37 cellular contexts compared by ENCODE assay signal in genomic region chr15:75217012-75217411, GRCh38. TPM values are rescaled to one million over a fixed set of nuclear protein-coding genes. Genes with fewer than 3 reads are reported as not detected.
"Had no signal": no experiment of that assay in that cellular context is flagged by ENCODE, and none has a peak within 500 bp of the region (broad histone marks: within the 10 kb centered on the region; RNA-seq: fewer than 3 reads in every experiment).

No MANE protein-coding gene starts in this region.

- DNase-seq: activated B cell treated with CpG ODN at 0.5 μM for 24 hours; activated CD4-positive, alpha-beta memory T cell treated with anti-CD3 and anti-CD28 coated beads, Interleukin-2, amount 10 ng/mL, durations not matched to agents 7 days and 5 days; activated CD4-positive, alpha-beta T cell treated with anti-CD3 and anti-CD28 coated beads for 4 hours; activated CD4-positive, alpha-beta T cell treated with anti-CD3 and anti-CD28 coated beads, Interleukin-2, amount 10 ng/mL, durations not matched to agents 24 days and 14 days; activated CD4-positive, alpha-beta T cell treated with anti-CD3 and anti-CD28 coated beads, Interleukin-2, amount 50 U/mL, for 1 hour; activated CD4-positive, alpha-beta T cell treated with anti-CD3 and anti-CD28 coated beads, Interleukin-2, amount 50 U/mL, for 4 hours; activated CD4-positive, CD25-positive, alpha-beta regulatory T cell treated with anti-CD3 and anti-CD28 coated beads, Interleukin-2, amount 50 U/mL, for 72 hours; activated CD8-positive, alpha-beta memory T cell treated with anti-CD3 and anti-CD28 coated beads for 24 hours; activated CD8-positive, alpha-beta memory T cell treated with anti-CD3 and anti-CD28 coated beads, Interleukin-2, amount 10 ng/mL, durations not matched to agents 7 days and 5 days; activated CD8-positive, alpha-beta memory T cell treated with anti-CD3 and anti-CD28 coated beads, Interleukin-2, amount 50 U/mL, for 48 hours; activated CD8-positive, alpha-beta T cell treated with anti-CD3 and anti-CD28 coated beads, Interleukin-2, amount 10 ng/mL, durations not matched to agents 7 days and 5 days; activated effector memory CD4-positive, alpha-beta T cell treated with Interleukin-2 at 50 U/mL for 16 hours; activated gamma-delta T cell; activated naive CD4-positive, alpha-beta T cell treated with anti-CD3 and anti-CD28 coated beads, Interleukin-2, amount 50 U/mL, for 16 hours; activated naive CD4-positive, alpha-beta T cell treated with Interleukin-2 at 50 U/mL for 16 hours; activated naive CD8-positive, alpha-beta T cell treated with anti-CD3 and anti-CD28 coated beads, Interleukin-2, amount 10 ng/mL, durations not matched to agents 7 days and 5 days; activated naive CD8-positive, alpha-beta T cell treated with anti-CD3 and anti-CD28 coated beads, Interleukin-2, amount 50 U/mL, for 24 hours; activated T-cell treated with anti-CD3 and anti-CD28 coated beads, Interleukin-2, amount 50 U/mL, for 24 hours; amygdala; anterior cingulate cortex; caudate nucleus; cerebellar nuclear complex; T-helper 1 cell; T-helper 2 cell; T-helper 9 cell had no signal

- H3K27me3 Mint-ChIP-seq: activated B cell treated with CpG ODN at 0.5 μM for 24 hours; activated CD4-positive, alpha-beta memory T cell treated with anti-CD3 and anti-CD28 coated beads, Interleukin-2, amount 10 ng/mL, durations not matched to agents 7 days and 5 days; activated CD4-positive, alpha-beta T cell treated with anti-CD3 and anti-CD28 coated beads, Interleukin-2, amount 10 ng/mL, durations not matched to agents 24 days and 14 days; activated CD8-positive, alpha-beta memory T cell treated with anti-CD3 and anti-CD28 coated beads, Interleukin-2, amount 10 ng/mL, durations not matched to agents 7 days and 5 days; activated naive CD8-positive, alpha-beta T cell; activated naive CD8-positive, alpha-beta T cell treated with anti-CD3 and anti-CD28 coated beads, Interleukin-2, amount 10 ng/mL, durations not matched to agents 7 days and 5 days; activated naive CD8-positive, alpha-beta T cell treated with anti-CD3 and anti-CD28 coated beads, Interleukin-2, amount 50 U/mL, for 24 hours; activated T-cell treated with anti-CD3 and anti-CD28 coated beads, Interleukin-2, amount 50 U/mL, for 24 hours; central memory CD8-positive, alpha-beta T cell had no signal

- ATAC-seq: activated CD8-positive, alpha-beta memory T cell treated with anti-CD3 and anti-CD28 coated beads, Interleukin-2, amount 10 ng/mL, durations not matched to agents 7 days and 5 days; activated CD8-positive, alpha-beta T cell treated with anti-CD3 and anti-CD28 coated beads, Interleukin-2, amount 10 ng/mL, durations not matched to agents 7 days and 5 days; activated naive CD8-positive, alpha-beta T cell treated with anti-CD3 and anti-CD28 coated beads, Interleukin-2, amount 50 U/mL, for 24 hours had no signal

- H3K4me1 ChIP-seq: ascending aorta had no signal

- H3K27ac ChIP-seq: ascending aorta, cardiac muscle cell, VCaP had no signal

- H3K4me3 ChIP-seq: ascending aorta, cardiac muscle cell had no signal

- FAIRE-seq: bronchial epithelial cell, TTC549 had no signal

- H3K4me3 Mint-ChIP-seq: activated B cell treated with CpG ODN at 0.5 μM for 24 hours; activated CD4-positive, alpha-beta memory T cell treated with anti-CD3 and anti-CD28 coated beads, Interleukin-2, amount 10 ng/mL, durations not matched to agents 7 days and 5 days; activated CD4-positive, alpha-beta T cell treated with anti-CD3 and anti-CD28 coated beads, Interleukin-2, amount 10 ng/mL, durations not matched to agents 24 days and 14 days; activated CD8-positive, alpha-beta memory T cell treated with anti-CD3 and anti-CD28 coated beads, Interleukin-2, amount 10 ng/mL, durations not matched to agents 7 days and 5 days; activated CD8-positive, alpha-beta T cell treated with anti-CD3 and anti-CD28 coated beads, Interleukin-2, amount 10 ng/mL, durations not matched to agents 7 days and 5 days; activated naive CD8-positive, alpha-beta T cell; activated naive CD8-positive, alpha-beta T cell treated with anti-CD3 and anti-CD28 coated beads, Interleukin-2, amount 10 ng/mL, durations not matched to agents 7 days and 5 days; activated naive CD8-positive, alpha-beta T cell treated with anti-CD3 and anti-CD28 coated beads, Interleukin-2, amount 50 U/mL, for 24 hours; activated T-cell treated with anti-CD3 and anti-CD28 coated beads, Interleukin-2, amount 50 U/mL, for 24 hours; brain; central memory CD8-positive, alpha-beta T cell; T-helper 1 cell treated with Interleukin-12 subunit alpha and Interleukin-12 subunit beta and Interleukin-4 antibody, amounts not matched to agents 30 μg/mL and 1 μg/mL, for 36 hours; T-helper 2 cell treated with Interferon-gamma antibody and Interleukin-4, amounts not matched to agents 5 μg/mL and 100 μg/mL, for 36 hours had no signal

- H3K9me3 Mint-ChIP-seq: activated B cell treated with CpG ODN at 0.5 μM for 24 hours; activated CD4-positive, alpha-beta memory T cell treated with anti-CD3 and anti-CD28 coated beads, Interleukin-2, amount 10 ng/mL, durations not matched to agents 7 days and 5 days; activated CD4-positive, alpha-beta T cell treated with anti-CD3 and anti-CD28 coated beads, Interleukin-2, amount 10 ng/mL, durations not matched to agents 24 days and 14 days; activated naive CD8-positive, alpha-beta T cell treated with anti-CD3 and anti-CD28 coated beads, Interleukin-2, amount 10 ng/mL, durations not matched to agents 7 days and 5 days; activated naive CD8-positive, alpha-beta T cell treated with anti-CD3 and anti-CD28 coated beads, Interleukin-2, amount 50 U/mL, for 24 hours; activated T-cell treated with anti-CD3 and anti-CD28 coated beads, Interleukin-2, amount 50 U/mL, for 24 hours; activated T-helper 2 cell treated with anti-CD3 and anti-CD28 coated beads, Interferon-gamma antibody, Interleukin-2, Interleukin-4, amounts not matched to agents 10 μg/mL and 5 μg/mL and 100 μg/mL, durations not matched to agents 14 hours and 24 hours and 36 hours; brain; central memory CD8-positive, alpha-beta T cell; T-helper 1 cell treated with Interleukin-12 subunit alpha and Interleukin-12 subunit beta and Interleukin-4 antibody, amounts not matched to agents 30 μg/mL and 1 μg/mL, for 36 hours; T-helper 2 cell treated with Interferon-gamma antibody and Interleukin-4, amounts not matched to agents 5 μg/mL and 100 μg/mL, for 36 hours had no signal

- H3K27me3 ChIP-seq: ascending aorta, cardiac muscle cell had no signal

- H3K4me1 Mint-ChIP-seq: activated CD4-positive, alpha-beta memory T cell treated with anti-CD3 and anti-CD28 coated beads, Interleukin-2, amount 10 ng/mL, durations not matched to agents 7 days and 5 days; activated CD4-positive, alpha-beta T cell treated with anti-CD3 and anti-CD28 coated beads, Interleukin-2, amount 10 ng/mL, durations not matched to agents 24 days and 14 days; activated CD8-positive, alpha-beta memory T cell treated with anti-CD3 and anti-CD28 coated beads, Interleukin-2, amount 10 ng/mL, durations not matched to agents 7 days and 5 days; activated naive CD8-positive, alpha-beta T cell treated with anti-CD3 and anti-CD28 coated beads, Interleukin-2, amount 50 U/mL, for 24 hours; brain had no signal

- H3K27ac Mint-ChIP-seq: activated B cell treated with CpG ODN at 0.5 μM for 24 hours; activated CD4-positive, alpha-beta memory T cell treated with anti-CD3 and anti-CD28 coated beads, Interleukin-2, amount 10 ng/mL, durations not matched to agents 7 days and 5 days; activated CD4-positive, alpha-beta T cell treated with anti-CD3 and anti-CD28 coated beads, Interleukin-2, amount 10 ng/mL, durations not matched to agents 24 days and 14 days; activated CD8-positive, alpha-beta memory T cell treated with anti-CD3 and anti-CD28 coated beads, Interleukin-2, amount 10 ng/mL, durations not matched to agents 7 days and 5 days; activated naive CD8-positive, alpha-beta T cell; activated naive CD8-positive, alpha-beta T cell treated with anti-CD3 and anti-CD28 coated beads, Interleukin-2, amount 10 ng/mL, durations not matched to agents 7 days and 5 days; activated naive CD8-positive, alpha-beta T cell treated with anti-CD3 and anti-CD28 coated beads, Interleukin-2, amount 50 U/mL, for 24 hours; activated T-cell treated with anti-CD3 and anti-CD28 coated beads, Interleukin-2, amount 50 U/mL, for 24 hours; activated T-helper 2 cell treated with anti-CD3 and anti-CD28 coated beads, Interferon-gamma antibody, Interleukin-2, Interleukin-4, amounts not matched to agents 10 μg/mL and 5 μg/mL and 100 μg/mL, durations not matched to agents 14 hours and 24 hours and 36 hours; brain; T-helper 1 cell treated with Interleukin-12 subunit alpha and Interleukin-12 subunit beta and Interleukin-4 antibody, amounts not matched to agents 30 μg/mL and 1 μg/mL, for 36 hours; T-helper 2 cell treated with Interferon-gamma antibody and Interleukin-4, amounts not matched to agents 5 μg/mL and 100 μg/mL, for 36 hours had no signal

- H3K36me3 Mint-ChIP-seq: activated naive CD8-positive, alpha-beta T cell; brain had no signal

- H3K9me3 ChIP-seq: ascending aorta had no signal

RNA-seq across cellular contexts. Expression of gene GOLGA6C, which starts 41.1 kb away (rescaled TPM):
- total RNA-seq: activated B cell treated with CpG ODN at 0.5 μM for 24 hours; activated CD4-positive, alpha-beta memory T cell treated with anti-CD3 and anti-CD28 coated beads, Interleukin-2, amount 10 ng/mL, durations not matched to agents 7 days and 5 days; activated CD4-positive, alpha-beta T cell treated with anti-CD3 and anti-CD28 coated beads, Interleukin-2, amount 10 ng/mL, durations not matched to agents 24 days and 14 days; activated CD8-positive, alpha-beta memory T cell treated with anti-CD3 and anti-CD28 coated beads, Interleukin-2, amount 10 ng/mL, durations not matched to agents 7 days and 5 days; activated CD8-positive, alpha-beta T cell treated with anti-CD3 and anti-CD28 coated beads, Interleukin-2, amount 10 ng/mL, durations not matched to agents 7 days and 5 days; activated naive CD8-positive, alpha-beta T cell treated with anti-CD3 and anti-CD28 coated beads, Interleukin-2, amount 10 ng/mL, durations not matched to agents 7 days and 5 days; activated T-helper 2 cell treated with anti-CD3 and anti-CD28 coated beads, Interferon-gamma antibody, Interleukin-2, Interleukin-4, amounts not matched to agents 10 μg/mL and 5 μg/mL and 100 μg/mL, durations not matched to agents 14 hours and 24 hours and 36 hours; ascending aorta; chondrocyte had no signal
- polyA plus RNA-seq: cardiac muscle cell had no signal
